In the genomic region with DNA sequence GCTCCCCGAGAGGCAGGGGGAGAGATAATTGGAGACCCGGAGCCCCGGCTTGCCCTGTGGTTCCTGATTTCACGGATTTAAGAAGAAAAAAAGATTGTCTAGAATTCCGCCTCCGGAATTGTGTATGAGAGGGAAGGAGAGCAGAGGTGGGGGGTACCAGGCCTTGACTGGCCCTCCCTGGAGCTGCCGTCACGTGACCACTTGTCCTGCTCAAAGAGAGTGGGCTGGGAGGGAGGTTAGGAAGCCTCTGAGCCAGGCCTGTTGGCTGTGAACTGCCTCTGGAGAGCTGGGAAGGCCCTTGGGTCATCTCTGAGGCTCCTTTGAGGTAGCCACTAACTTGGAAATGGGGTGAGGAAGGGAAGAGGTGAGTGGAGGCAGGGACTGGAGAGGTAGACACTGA, we compare ENCODE assay signal across 1 cellular context.
TF ChIP-seq lines count a peak whose summit lies in the region.

No MANE protein-coding gene starts in this region.

TF ChIP-seq in HepG2, 621 proteins besides CTCF, POLR2A, EP300 and RAD21 (continued from another document):
- TF ChIP-seq, protein P1, sequence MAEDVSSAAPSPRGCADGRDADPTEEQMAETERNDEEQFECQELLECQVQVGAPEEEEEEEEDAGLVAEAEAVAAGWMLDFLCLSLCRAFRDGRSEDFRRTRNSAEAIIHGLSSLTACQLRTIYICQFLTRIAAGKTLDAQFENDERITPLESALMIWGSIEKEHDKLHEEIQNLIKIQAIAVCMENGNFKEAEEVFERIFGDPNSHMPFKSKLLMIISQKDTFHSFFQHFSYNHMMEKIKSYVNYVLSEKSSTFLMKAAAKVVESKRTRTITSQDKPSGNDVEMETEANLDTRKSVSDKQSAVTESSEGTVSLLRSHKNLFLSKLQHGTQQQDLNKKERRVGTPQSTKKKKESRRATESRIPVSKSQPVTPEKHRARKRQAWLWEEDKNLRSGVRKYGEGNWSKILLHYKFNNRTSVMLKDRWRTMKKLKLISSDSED (CRISPR knock-in tag; IDR thresholded peaks at IDR 0.05): no peak
- TF ChIP-seq ZNF629 (CRISPR knock-in tag; conservative IDR thresholded peaks at IDR 0.05): no peak
- TF ChIP-seq, protein P2, sequence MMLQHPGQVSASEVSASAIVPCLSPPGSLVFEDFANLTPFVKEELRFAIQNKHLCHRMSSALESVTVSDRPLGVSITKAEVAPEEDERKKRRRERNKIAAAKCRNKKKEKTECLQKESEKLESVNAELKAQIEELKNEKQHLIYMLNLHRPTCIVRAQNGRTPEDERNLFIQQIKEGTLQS (CRISPR knock-in tag; IDR thresholded peaks at IDR 0.05): no peak
